Comparison of ENCODE assay signal across 14 cellular contexts in the genomic region with DNA sequence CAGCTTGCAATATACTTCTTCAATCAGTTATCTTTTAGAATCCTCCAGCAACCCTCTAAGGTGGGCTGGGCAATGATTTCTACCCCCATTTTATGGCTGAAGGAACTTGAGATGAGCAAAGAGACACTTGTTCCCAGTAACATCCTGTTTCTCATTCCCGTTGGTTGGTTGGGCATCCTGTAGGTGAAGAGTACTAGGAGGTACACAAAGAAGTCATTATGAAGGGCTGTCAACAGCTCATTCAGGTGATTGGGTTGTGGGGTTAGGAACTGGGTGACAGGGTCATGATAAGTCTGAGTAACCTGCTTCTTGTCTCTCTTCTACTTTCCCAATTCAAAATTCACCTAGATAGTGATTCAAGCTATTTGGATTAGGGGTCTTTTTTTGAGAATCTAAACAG.
DNase-seq lines count a peak whose midpoint lies in the region; ATAC-seq and TF ChIP-seq lines count a peak whose summit lies in the region.
"Had no signal": no experiment of that assay in that cellular context is flagged by ENCODE, and none has a peak within 500 bp of the region (broad histone marks: within the 10 kb centered on the region; RNA-seq: fewer than 3 reads in every experiment).

No MANE protein-coding gene starts in this region.

- intact Hi-C loops in uterus (cut with DNase I; ENCODE audit: low total_unique reads), result no loop called here

- H3K4me1 Mint-ChIP-seq in activated CD8-positive, alpha-beta memory T cell treated with anti-CD3 and anti-CD28 coated beads, Interleukin-2, amount 10 ng/mL, durations not matched to agents 7 days and 5 days, result peaks cover 74% of the 10 kb centered on the region
- H3K4me1 Mint-ChIP-seq in activated T-helper 17 cell treated with anti-CD3 and anti-CD28 coated beads, Interleukin-2, amount 50 U/mL, for 72 hours, result peaks cover 56% of the 10 kb centered on the region

- H3K79me2 ChIP-seq in DND-41 (ENCODE audit: insufficient read depth, low read length) (no peaks in the 10 kb centered on the region), parathyroid adenoma (no peaks in the 10 kb centered on the region)

- H3K9me3 ChIP-seq in DND-41 (ENCODE audit: insufficient read depth, low read length, severe bottlenecking), result no peaks in the 10 kb centered on the region
- no peaks in the 10 kb centered on the region for H3K9me3 ChIP-seq in parathyroid adenoma (ENCODE audit: control insufficient read depth, low read length)
- no peaks in the 10 kb centered on the region for H3K9me3 ChIP-seq in uterus

- H3K27ac Mint-ChIP-seq in activated CD8-positive, alpha-beta memory T cell treated with anti-CD3 and anti-CD28 coated beads, Interleukin-2, amount 10 ng/mL, durations not matched to agents 7 days and 5 days, result peak overlapping the region; percentile 81
- H3K27ac Mint-ChIP-seq in activated T-helper 17 cell treated with anti-CD3 and anti-CD28 coated beads, Interleukin-2, amount 50 U/mL, for 72 hours, result peak overlapping the region; percentile 72
- H3K27ac Mint-ChIP-seq: CD8-positive, alpha-beta T cell had no signal

- H3K27ac ChIP-seq in DND-41 (ENCODE audit: low read length) (peak overlapping the region; percentile 79), parathyroid adenoma (peak overlapping the region; percentile 64), uterus (no peak overlapping the region)
- H3K27ac ChIP-seq: A549 had no signal

- TF ChIP-seq CTCF in DND-41 (IDR thresholded peaks at IDR 0.05; ENCODE audit: borderline replicate concordance, extremely low read depth, low read length, poor library complexity, severe bottlenecking) (no peak), parathyroid adenoma (IDR thresholded peaks at IDR 0.05) (no peak), uterus (IDR thresholded peaks at IDR 0.05) (no peak)

- H3K36me3 ChIP-seq in DND-41 (ENCODE audit: insufficient read depth, low read length), result no peaks in the 10 kb centered on the region
- H3K36me3 ChIP-seq in parathyroid adenoma (ENCODE audit: control insufficient read depth, insufficient read depth, low read length), result no peaks in the 10 kb centered on the region
- no peaks in the 10 kb centered on the region for H3K36me3 ChIP-seq in uterus

- H3K4me3 ChIP-seq in DND-41 (ENCODE audit: low read depth in 1 of 2, low read length in 2 of 2), result no peak overlapping the region
- no peak overlapping the region for H3K4me3 ChIP-seq in parathyroid adenoma (ENCODE audit: low read depth, low read length)
- no peak overlapping the region for H3K4me3 ChIP-seq in uterus
- H3K4me3 ChIP-seq: A549 had no signal

- no peaks in the 10 kb centered on the region for H4K20me1 ChIP-seq in DND-41 (ENCODE audit: insufficient read depth, low read length)

- no peak overlapping the region for H3K4me3 Mint-ChIP-seq in activated CD8-positive, alpha-beta memory T cell treated with anti-CD3 and anti-CD28 coated beads, Interleukin-2, amount 10 ng/mL, durations not matched to agents 7 days and 5 days
- H3K4me3 Mint-ChIP-seq in activated T-helper 17 cell treated with anti-CD3 and anti-CD28 coated beads, Interleukin-2, amount 50 U/mL, for 72 hours, result peak overlapping the region; percentile 68
- H3K4me3 Mint-ChIP-seq: CD8-positive, alpha-beta T cell had no signal

- peaks cover 6% of the 10 kb centered on the region for H3K9me3 Mint-ChIP-seq in activated CD8-positive, alpha-beta memory T cell treated with anti-CD3 and anti-CD28 coated beads, Interleukin-2, amount 10 ng/mL, durations not matched to agents 7 days and 5 days (ENCODE audit: low read depth)
- peaks cover 9% of the 10 kb centered on the region for H3K9me3 Mint-ChIP-seq in activated T-helper 17 cell treated with anti-CD3 and anti-CD28 coated beads, Interleukin-2, amount 50 U/mL, for 72 hours

- peaks cover 45% of the 10 kb centered on the region for H3K4me1 ChIP-seq in DND-41 (ENCODE audit: insufficient read depth, low read length)
- H3K4me1 ChIP-seq in parathyroid adenoma, result peaks cover 18% of the 10 kb centered on the region
- H3K4me1 ChIP-seq in uterus, result no peaks in the 10 kb centered on the region

- no peak for ATAC-seq in activated CD8-positive, alpha-beta memory T cell treated with anti-CD3 and anti-CD28 coated beads, Interleukin-2, amount 10 ng/mL, durations not matched to agents 7 days and 5 days
- no peak for ATAC-seq in DND-41 (ENCODE audit: insufficient read depth, low read depth)
- ATAC-seq in activated T-helper 17 cell treated with anti-CD3 and anti-CD28 coated beads, Interleukin-2, amount 50 U/mL, for 72 hours (replicated peaks), result peak; percentile 15
- ATAC-seq in GM18870 (IDR thresholded peaks at IDR 0.05; ENCODE audit: unreplicated experiment), result no peak
- ATAC-seq: A549; CD8-positive, alpha-beta T cell; Right ventricle myocardium inferior had no signal

- H2AFZ ChIP-seq in DND-41 (ENCODE audit: low read depth, low read length), result no peak overlapping the region
- H2AFZ ChIP-seq in parathyroid adenoma, result no peak overlapping the region

- TF ChIP-seq POLR2A in uterus (IDR thresholded peaks at IDR 0.05), result no peak

- no peaks in the 10 kb centered on the region for H3K27me3 ChIP-seq in DND-41 (ENCODE audit: insufficient read depth, low read length, poor library complexity)
- H3K27me3 ChIP-seq in parathyroid adenoma (ENCODE audit: control insufficient read depth, insufficient read depth, low read length), result no peaks in the 10 kb centered on the region
- H3K27me3 ChIP-seq in uterus, result no peaks in the 10 kb centered on the region

- no peak for DNase-seq in activated CD8-positive, alpha-beta memory T cell treated with anti-CD3 and anti-CD28 coated beads, Interleukin-2, amount 10 ng/mL, durations not matched to agents 7 days and 5 days
- no peak for DNase-seq in activated CD8-positive, alpha-beta memory T cell treated with anti-CD3 and anti-CD28 coated beads, Interleukin-2, amount 50 U/mL, for 4 hours
- DNase-seq in DND-41, result no peak
- no peak for DNase-seq in uterus
- DNase-seq: CD8-positive, alpha-beta T cell; DMS53; NCI-H1105 treated with DMSO at 0.1 percent for 48 hours; NCI-H1694; NK-92 treated with Interleukin-12 subunit alpha and Interleukin-12 subunit beta, amount 100 ng/mL, for 24 hours had no signal

- CTCF ChIA-PET in activated CD8-positive, alpha-beta memory T cell treated with anti-CD3 and anti-CD28 coated beads, Interleukin-2, amount 10 ng/mL, durations not matched to agents 7 days and 5 days (lab: Charles Lee), result interaction anchor here (0.9 to 1.9 kb wide), 7 partner anchors 9 to 354 kb away, joined by 3 to 9 read pairs (median 4); no protein-coding TSS in a partner anchor

- H3K36me3 Mint-ChIP-seq in activated CD8-positive, alpha-beta memory T cell treated with anti-CD3 and anti-CD28 coated beads, Interleukin-2, amount 10 ng/mL, durations not matched to agents 7 days and 5 days, result peaks cover 20% of the 10 kb centered on the region
- H3K36me3 Mint-ChIP-seq in activated T-helper 17 cell treated with anti-CD3 and anti-CD28 coated beads, Interleukin-2, amount 50 U/mL, for 72 hours (ENCODE audit: low read depth), result no peaks in the 10 kb centered on the region
- H3K36me3 Mint-ChIP-seq: CD8-positive, alpha-beta T cell had no signal

- H3K4me2 ChIP-seq in DND-41 (ENCODE audit: insufficient read depth, low read length) (peak overlapping the region; percentile 46), parathyroid adenoma (ENCODE audit: low read length) (peak overlapping the region; percentile 49)
- H3K4me2 ChIP-seq: A549 had no signal

- H3K27me3 Mint-ChIP-seq in activated CD8-positive, alpha-beta memory T cell treated with anti-CD3 and anti-CD28 coated beads, Interleukin-2, amount 10 ng/mL, durations not matched to agents 7 days and 5 days, result peaks cover 7% of the 10 kb centered on the region
- H3K27me3 Mint-ChIP-seq in activated T-helper 17 cell treated with anti-CD3 and anti-CD28 coated beads, Interleukin-2, amount 50 U/mL, for 72 hours, result peaks cover 1% of the 10 kb centered on the region

- H3K9ac ChIP-seq in DND-41 (ENCODE audit: low read depth, low read length) (0 out of 2 replicates have a peak overlapping the region, but pooled peaks have one; percentile 18), parathyroid adenoma (no peak overlapping the region)

Comparison
In these comparisons a context has a peak if more than half of its experiments do, and no peak if none do; other contexts are left out.
1. H3K27ac ChIP-seq: peak in DND-41 (single experiment) and parathyroid adenoma (single experiment); none in uterus (0 of 2).